ENCODE assay signal across 8 cellular contexts in genomic region chr4:143336828-143337599, GRCh38. TPM values are rescaled to one million over a fixed set of nuclear protein-coding genes. Genes with fewer than 3 reads are reported as not detected.
DNase-seq lines count a peak whose midpoint lies in the region; ATAC-seq and TF ChIP-seq lines count a peak whose summit lies in the region.

GAB1 (plus strand) TSS chr4:143336876; CDS start chr4:143337189, 313 bp downstream.

- peak; percentile 34 for TF ChIP-seq POLR2A in gastroesophageal sphincter (IDR thresholded peaks at IDR 0.05)

- H3K27ac Mint-ChIP-seq in CD4-positive, CD25-positive, alpha-beta regulatory T cell, result peak within 1 kb of the TSS in 1 of 3 donors; percentile 76
- no peak within 1 kb of the TSS for H3K27ac Mint-ChIP-seq in activated T-helper 1 cell treated with anti-CD3 and anti-CD28 coated beads, Interleukin-12 subunit alpha, Interleukin-12 subunit beta, Interleukin-2, Interleukin-4 antibody, amounts not matched to agents 30 ng/mL and 10 ng/mL and 1 ng/mL, durations not matched to agents 14 hours and 24 hours and 36 hours

- peak within 1 kb of the TSS; percentile 88 for H2AFZ ChIP-seq in neuron (ENCODE audit: low read depth, low read length)

- peak within 1 kb of the TSS; percentile 15 to 88 (median 78) for H3K4me3 Mint-ChIP-seq in CD4-positive, CD25-positive, alpha-beta regulatory T cell
- H3K4me3 Mint-ChIP-seq in activated T-helper 1 cell treated with anti-CD3 and anti-CD28 coated beads, Interleukin-12 subunit alpha, Interleukin-12 subunit beta, Interleukin-2, Interleukin-4 antibody, amounts not matched to agents 30 ng/mL and 10 ng/mL and 1 ng/mL, durations not matched to agents 14 hours and 24 hours and 36 hours, result peak within 1 kb of the TSS; percentile 89

- peaks cover 19% of the 10 kb centered on the region for H3K27me3 ChIP-seq in CD4-positive, CD25-positive, alpha-beta regulatory T cell (ENCODE audit: control insufficient read depth, insufficient read depth, low read length)
- no peaks in the 10 kb centered on the region for H3K27me3 ChIP-seq in gastroesophageal sphincter
- H3K27me3 ChIP-seq in neuron (ENCODE audit: insufficient read depth, low read length), result no peaks in the 10 kb centered on the region

- intact Hi-C loops in activated T-helper 1 cell treated with anti-CD3 and anti-CD28 coated beads, Interleukin-12 subunit alpha, Interleukin-12 subunit beta, Interleukin-2, Interleukin-4 antibody, amounts not matched to agents 30 ng/mL and 10 ng/mL and 1 ng/mL, durations not matched to agents 14 hours and 24 hours and 36 hours (cut with micrococcal nuclease), result loop anchor here (1.0 to 2.0 kb wide), 3 partner anchors 22 to 176 kb away; partner anchors contain the start of genes SMARCA5 and USP38

- peak in 1 of 2 donors; percentile 32 for ATAC-seq in CD4-positive, CD25-positive, alpha-beta regulatory T cell (ENCODE audit: low read depth in 2 of 2)
- ATAC-seq in GM18511 (IDR thresholded peaks at IDR 0.05; ENCODE audit: unreplicated experiment) (peak; percentile 78), HG02884 (IDR thresholded peaks at IDR 0.05; ENCODE audit: unreplicated experiment) (peak; percentile 65), gastroesophageal sphincter (peak; percentile 68)

- H3K36me3 ChIP-seq in CD4-positive, CD25-positive, alpha-beta regulatory T cell (ENCODE audit: control insufficient read depth, insufficient read depth, low read length), result no peaks in the 10 kb centered on the region
- H3K36me3 ChIP-seq in gastroesophageal sphincter, result no peaks in the 10 kb centered on the region
- H3K36me3 ChIP-seq in neuron (ENCODE audit: insufficient read depth, low read length), result no peaks in the 10 kb centered on the region

- peaks cover 0 to 3% (median 0%) of the 10 kb centered on the region in 7 donors for H3K9me3 Mint-ChIP-seq in CD4-positive, CD25-positive, alpha-beta regulatory T cell
- H3K9me3 Mint-ChIP-seq in activated T-helper 1 cell treated with anti-CD3 and anti-CD28 coated beads, Interleukin-12 subunit alpha, Interleukin-12 subunit beta, Interleukin-2, Interleukin-4 antibody, amounts not matched to agents 30 ng/mL and 10 ng/mL and 1 ng/mL, durations not matched to agents 14 hours and 24 hours and 36 hours, result no peaks in the 10 kb centered on the region

- no peak within 1 kb of the TSS for H3K4me3 ChIP-seq in CD4-positive, CD25-positive, alpha-beta regulatory T cell (ENCODE audit: low read depth, low read length)
- H3K4me3 ChIP-seq in gastroesophageal sphincter (peak within 1 kb of the TSS; percentile 89 to 93), neuron (ENCODE audit: low read length) (peak within 1 kb of the TSS; percentile 95)

- H3K4me1 Mint-ChIP-seq in CD4-positive, CD25-positive, alpha-beta regulatory T cell, result peaks cover 0 to 6% (median 4%) of the 10 kb centered on the region in 4 donors
- peaks cover 6% of the 10 kb centered on the region for H3K4me1 Mint-ChIP-seq in activated T-helper 1 cell treated with anti-CD3 and anti-CD28 coated beads, Interleukin-12 subunit alpha, Interleukin-12 subunit beta, Interleukin-2, Interleukin-4 antibody, amounts not matched to agents 30 ng/mL and 10 ng/mL and 1 ng/mL, durations not matched to agents 14 hours and 24 hours and 36 hours (ENCODE audit: low read depth)

- DNase-seq in CD4-positive, CD25-positive, alpha-beta regulatory T cell, result peak in 1 of 3 donors; percentile 31
- DNase-seq in NCI-H345 (lab: John Stamatoyannopoulos, UW), result peak; percentile 69
- DNase-seq in activated T-helper 1 cell treated with anti-CD3 and anti-CD28 coated beads, Interleukin-12 subunit alpha, Interleukin-12 subunit beta, Interleukin-2, Interleukin-4 antibody, amounts not matched to agents 30 ng/mL and 10 ng/mL and 1 ng/mL, durations not matched to agents 14 hours and 24 hours and 36 hours (ENCODE audit: low spot score), result peak; percentile 8
- DNase-seq in activated effector memory CD4-positive, alpha-beta T cell treated with Interleukin-2 at 50 U/mL for 16 hours, result no peak

- no peaks in the 10 kb centered on the region for H3K9me3 ChIP-seq in CD4-positive, CD25-positive, alpha-beta regulatory T cell (ENCODE audit: control insufficient read depth in 2 of 2, low read length in 2 of 2)
- no peaks in the 10 kb centered on the region for H3K9me3 ChIP-seq in gastroesophageal sphincter
- no peaks in the 10 kb centered on the region for H3K9me3 ChIP-seq in neuron (ENCODE audit: low read length)

- peak in 1 of 4 experiments; percentile 31 for TF ChIP-seq CTCF in gastroesophageal sphincter (IDR thresholded peaks at IDR 0.05)

- no peak within 1 kb of the TSS for H3K27ac ChIP-seq in CD4-positive, CD25-positive, alpha-beta regulatory T cell (ENCODE audit: insufficient read depth, low read length, poor library complexity, severe bottlenecking)
- H3K27ac ChIP-seq in gastroesophageal sphincter, result peak within 1 kb of the TSS in 3 of 4 donors; percentile 90 to 99 (median 91)

- peaks cover 21% of the 10 kb centered on the region for H3K4me1 ChIP-seq in CD4-positive, CD25-positive, alpha-beta regulatory T cell (ENCODE audit: control insufficient read depth, insufficient read depth, low read length, poor library complexity, severe bottlenecking)
- H3K4me1 ChIP-seq in gastroesophageal sphincter, result peaks cover 0 to 12% (median 11%) of the 10 kb centered on the region in 3 donors
- peaks cover 5% of the 10 kb centered on the region for H3K4me1 ChIP-seq in neuron (ENCODE audit: insufficient read depth, low read length)

- H3K27me3 Mint-ChIP-seq in CD4-positive, CD25-positive, alpha-beta regulatory T cell, result peaks cover 69% of the 10 kb centered on the region
- H3K27me3 Mint-ChIP-seq in activated T-helper 1 cell treated with anti-CD3 and anti-CD28 coated beads, Interleukin-12 subunit alpha, Interleukin-12 subunit beta, Interleukin-2, Interleukin-4 antibody, amounts not matched to agents 30 ng/mL and 10 ng/mL and 1 ng/mL, durations not matched to agents 14 hours and 24 hours and 36 hours (ENCODE audit: insufficient read depth), result peaks cover 57% of the 10 kb centered on the region

- WGBS in gastroesophageal sphincter (ENCODE audit: low coverage in 1 of 2), 2 donors, result 0% methylated on average over 1 to 8 of the region's 78 CpGs

- H3K36me3 Mint-ChIP-seq in CD4-positive, CD25-positive, alpha-beta regulatory T cell, result peaks cover 4% of the 10 kb centered on the region
- no peaks in the 10 kb centered on the region for H3K36me3 Mint-ChIP-seq in activated T-helper 1 cell treated with anti-CD3 and anti-CD28 coated beads, Interleukin-12 subunit alpha, Interleukin-12 subunit beta, Interleukin-2, Interleukin-4 antibody, amounts not matched to agents 30 ng/mL and 10 ng/mL and 1 ng/mL, durations not matched to agents 14 hours and 24 hours and 36 hours (ENCODE audit: low read depth)

- TF ChIP-seq EP300 in gastroesophageal sphincter (IDR thresholded peaks at IDR 0.05), result no peak

RNA-seq across cellular contexts. Expression of gene GAB1, which starts in this region (rescaled TPM):
- 1.2 TPM for total RNA-seq in CD4-positive, CD25-positive, alpha-beta regulatory T cell
- polyA plus RNA-seq in CD4-positive, CD25-positive, alpha-beta regulatory T cell, result not detected
- 0.66 and 1.4 TPM in 2 replicates for total RNA-seq in activated T-helper 1 cell treated with anti-CD3 and anti-CD28 coated beads, Interleukin-12 subunit alpha, Interleukin-12 subunit beta, Interleukin-2, Interleukin-4 antibody, amounts not matched to agents 30 ng/mL and 10 ng/mL and 1 ng/mL, durations not matched to agents 14 hours and 24 hours and 36 hours
- total RNA-seq in gastroesophageal sphincter, result 100 to 1,000 TPM; 102 to 129 (median 118) TPM

Comparison
In these comparisons a context has a peak if more than half of its experiments do, and no peak if none do; other contexts are left out.
1. RNA of gene GAB1 (total RNA-seq): 102 to 129 TPM in gastroesophageal sphincter; 0.66 to 1.4 TPM in activated T-helper 1 cell treated with anti-CD3 and anti-CD28 coated beads, Interleukin-12 subunit alpha, Interleukin-12 subunit beta, Interleukin-2, Interleukin-4 antibody, amounts not matched to agents 30 ng/mL and 10 ng/mL and 1 ng/mL, durations not matched to agents 14 hours and 24 hours and 36 hours and 1.2 TPM in CD4-positive, CD25-positive, alpha-beta regulatory T cell (single experiment); every median in the first group is over 10 times any median in the second.